ENCODE assay signal across 1 cellular context in the genomic region with DNA sequence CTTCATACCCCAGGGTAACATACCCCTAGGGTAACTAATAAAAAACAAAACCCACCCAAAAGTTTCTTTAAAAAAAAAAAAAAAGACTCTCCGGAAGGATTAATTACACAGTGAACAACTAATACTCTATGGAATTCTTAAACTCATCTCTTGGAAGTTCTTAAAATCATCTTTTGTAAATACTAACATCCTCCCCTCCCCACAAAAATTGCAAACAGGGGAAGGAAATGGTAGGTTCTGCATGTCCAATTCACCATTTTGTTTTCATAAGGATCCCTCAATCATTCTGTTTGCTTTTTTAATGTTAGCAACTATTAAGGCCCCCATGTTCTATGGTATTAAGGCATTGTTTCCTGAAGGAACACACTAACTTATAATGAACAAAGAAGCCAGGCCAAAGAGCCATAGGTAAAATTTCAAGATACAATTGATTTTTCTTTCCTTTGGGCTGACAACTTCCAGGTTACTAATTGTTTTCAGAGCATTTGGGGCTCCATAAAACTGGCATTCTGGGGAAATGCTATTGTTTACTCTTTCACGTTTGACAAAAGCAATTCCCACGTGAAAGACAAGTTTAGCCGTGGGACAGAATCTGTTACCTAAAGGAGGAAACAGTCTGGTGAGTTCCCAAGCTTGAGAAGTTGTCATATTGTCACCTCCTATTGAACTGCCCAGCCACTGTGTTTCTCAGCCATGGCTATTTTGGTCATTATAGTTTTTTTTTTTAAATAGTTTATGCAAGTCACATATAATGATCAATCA.
TF ChIP-seq lines count a peak whose summit lies in the region.

No MANE protein-coding gene starts in this region.

TF ChIP-seq in K562, 482 proteins besides CTCF, POLR2A, EP300 and RAD21:
- TF ChIP-seq L3MBTL2 (IDR thresholded peaks at IDR 0.05) (no peak), ELF4 (CRISPR knock-in tag; IDR thresholded peaks at IDR 0.05) (no peak), MTA2 (IDR thresholded peaks at IDR 0.05; ENCODE audit: low read depth) (no peak), ZNF785 (CRISPR knock-in tag; IDR thresholded peaks at IDR 0.05) (no peak), EP400 (IDR thresholded peaks at IDR 0.05) (no peak), KAT7 (CRISPR knock-in tag; IDR thresholded peaks at IDR 0.05; ENCODE audit: borderline replicate concordance) (no peak), DPF2 (IDR thresholded peaks at IDR 0.05) (no peak), HNRNPLL (IDR thresholded peaks at IDR 0.05; ENCODE audit: low read depth, low read length, poor library complexity, severe bottlenecking) (no peak), PRPF4 (IDR thresholded peaks at IDR 0.05; ENCODE audit: insufficient read depth, low read depth, low read length, poor library complexity, severe bottlenecking) (no peak), HOXB6 (CRISPR knock-in tag; IDR thresholded peaks at IDR 0.05; ENCODE audit: borderline replicate concordance) (no peak), KLF16 (IDR thresholded peaks at IDR 0.05) (no peak), HDAC3 (IDR thresholded peaks at IDR 0.05; ENCODE audit: borderline replicate concordance, partially characterized antibody) (no peak), CXXC5 (CRISPR knock-in tag; IDR thresholded peaks at IDR 0.05) (no peak), NBN (IDR thresholded peaks at IDR 0.05; ENCODE audit: low read depth) (no peak)
- TF ChIP-seq, protein P1, sequence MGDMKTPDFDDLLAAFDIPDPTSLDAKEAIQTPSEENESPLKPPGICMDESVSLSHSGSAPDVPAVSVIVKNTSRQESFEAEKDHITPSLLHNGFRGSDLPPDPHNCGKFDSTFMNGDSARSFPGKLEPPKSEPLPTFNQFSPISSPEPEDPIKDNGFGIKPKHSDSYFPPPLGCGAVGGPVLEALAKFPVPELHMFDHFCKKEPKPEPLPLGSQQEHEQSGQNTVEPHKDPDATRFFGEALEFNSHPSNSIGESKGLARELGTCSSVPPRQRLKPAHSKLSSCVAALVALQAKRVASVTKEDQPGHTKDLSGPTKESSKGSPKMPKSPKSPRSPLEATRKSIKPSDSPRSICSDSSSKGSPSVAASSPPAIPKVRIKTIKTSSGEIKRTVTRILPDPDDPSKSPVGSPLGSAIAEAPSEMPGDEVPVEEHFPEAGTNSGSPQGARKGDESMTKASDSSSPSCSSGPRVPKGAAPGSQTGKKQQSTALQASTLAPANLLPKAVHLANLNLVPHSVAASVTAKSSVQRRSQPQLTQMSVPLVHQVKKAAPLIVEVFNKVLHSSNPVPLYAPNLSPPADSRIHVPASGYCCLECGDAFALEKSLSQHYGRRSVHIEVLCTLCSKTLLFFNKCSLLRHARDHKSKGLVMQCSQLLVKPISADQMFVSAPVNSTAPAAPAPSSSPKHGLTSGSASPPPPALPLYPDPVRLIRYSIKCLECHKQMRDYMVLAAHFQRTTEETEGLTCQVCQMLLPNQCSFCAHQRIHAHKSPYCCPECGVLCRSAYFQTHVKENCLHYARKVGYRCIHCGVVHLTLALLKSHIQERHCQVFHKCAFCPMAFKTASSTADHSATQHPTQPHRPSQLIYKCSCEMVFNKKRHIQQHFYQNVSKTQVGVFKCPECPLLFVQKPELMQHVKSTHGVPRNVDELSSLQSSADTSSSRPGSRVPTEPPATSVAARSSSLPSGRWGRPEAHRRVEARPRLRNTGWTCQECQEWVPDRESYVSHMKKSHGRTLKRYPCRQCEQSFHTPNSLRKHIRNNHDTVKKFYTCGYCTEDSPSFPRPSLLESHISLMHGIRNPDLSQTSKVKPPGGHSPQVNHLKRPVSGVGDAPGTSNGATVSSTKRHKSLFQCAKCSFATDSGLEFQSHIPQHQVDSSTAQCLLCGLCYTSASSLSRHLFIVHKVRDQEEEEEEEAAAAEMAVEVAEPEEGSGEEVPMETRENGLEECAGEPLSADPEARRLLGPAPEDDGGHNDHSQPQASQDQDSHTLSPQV (IDR thresholded peaks at IDR 0.05): no peak
TF ChIP-seq in K562: peak in this region for 0.
